1 cellular context compared by ENCODE assay signal in genomic region chr4:48767055-48767454, GRCh38.
TF ChIP-seq lines count a peak whose summit lies in the region.

No MANE protein-coding gene starts in this region.

TF ChIP-seq in HepG2, 621 proteins besides CTCF, POLR2A, EP300 and RAD21 (continued from another document):
- TF ChIP-seq SETDB1 (CRISPR knock-in tag; IDR thresholded peaks at IDR 0.05; ENCODE audit: borderline replicate concordance) (no peak), MED1 (CRISPR knock-in tag; IDR thresholded peaks at IDR 0.05) (no peak), ZNF44 (CRISPR knock-in tag; IDR thresholded peaks at IDR 0.05) (no peak), ZNF10 (CRISPR knock-in tag; IDR thresholded peaks at IDR 0.05; ENCODE audit: borderline replicate concordance, low read depth) (no peak), GPBP1L1 (CRISPR knock-in tag; IDR thresholded peaks at IDR 0.05) (no peak), RXRA (CRISPR knock-in tag; IDR thresholded peaks at IDR 0.05) (no peak), ZNF550 (CRISPR knock-in tag; IDR thresholded peaks at IDR 0.05; ENCODE audit: borderline replicate concordance) (no peak)
- TF ChIP-seq, protein P1, sequence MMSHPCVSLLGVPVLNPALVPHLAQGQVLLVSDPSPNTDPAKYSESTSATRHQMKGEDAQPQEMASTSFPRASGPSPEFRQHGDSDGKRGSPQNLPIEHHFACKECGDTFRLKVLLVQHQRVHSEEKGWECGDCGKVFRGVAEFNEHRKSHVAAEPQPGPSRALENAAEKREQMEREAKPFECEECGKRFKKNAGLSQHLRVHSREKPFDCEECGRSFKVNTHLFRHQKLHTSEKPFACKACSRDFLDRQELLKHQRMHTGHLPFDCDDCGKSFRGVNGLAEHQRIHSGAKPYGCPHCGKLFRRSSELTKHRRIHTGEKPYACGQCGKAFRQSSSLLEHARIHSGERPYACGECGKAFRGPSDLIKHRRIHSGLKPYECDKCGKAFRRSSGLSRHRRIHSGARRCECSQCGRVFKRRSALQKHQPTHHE (CRISPR knock-in tag; IDR thresholded peaks at IDR 0.05; ENCODE audit: borderline replicate concordance), result no peak
- TF ChIP-seq, protein P2, sequence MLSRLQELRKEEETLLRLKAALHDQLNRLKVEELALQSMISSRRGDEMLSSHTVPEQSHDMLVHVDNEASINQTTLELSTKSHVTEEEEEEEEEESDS (CRISPR knock-in tag; IDR thresholded peaks at IDR 0.05; ENCODE audit: borderline replicate concordance), result no peak
- TF ChIP-seq, protein P3, sequence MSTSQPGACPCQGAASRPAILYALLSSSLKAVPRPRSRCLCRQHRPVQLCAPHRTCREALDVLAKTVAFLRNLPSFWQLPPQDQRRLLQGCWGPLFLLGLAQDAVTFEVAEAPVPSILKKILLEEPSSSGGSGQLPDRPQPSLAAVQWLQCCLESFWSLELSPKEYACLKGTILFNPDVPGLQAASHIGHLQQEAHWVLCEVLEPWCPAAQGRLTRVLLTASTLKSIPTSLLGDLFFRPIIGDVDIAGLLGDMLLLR (CRISPR knock-in tag; IDR thresholded peaks at IDR 0.05), result no peak
